12 cellular contexts compared by ENCODE assay signal in the genomic region with DNA sequence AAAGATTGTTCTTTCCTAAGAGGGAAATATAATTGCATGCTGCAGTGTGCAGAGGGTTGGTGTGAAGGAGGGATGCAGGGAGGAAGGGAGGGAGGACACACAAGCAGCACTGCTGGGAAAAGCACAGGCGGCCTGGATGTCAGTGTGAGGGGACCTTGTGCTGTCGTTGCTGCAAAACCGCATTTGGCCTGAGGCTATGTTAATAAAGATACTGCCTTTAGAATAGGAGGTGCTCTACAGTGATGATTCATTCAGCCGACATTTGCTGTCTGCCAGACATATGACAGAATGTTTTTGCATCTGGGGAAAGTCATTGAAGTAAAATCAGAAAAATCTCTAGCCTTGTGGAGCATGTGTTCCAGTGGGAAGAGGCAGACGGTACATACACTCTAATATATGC. TPM values are rescaled to one million over a fixed set of nuclear protein-coding genes. Genes with fewer than 3 reads are reported as not detected.
A peak's percentile ranks its signal among the peaks of the same experiment; 100 is the strongest.
DNase-seq lines count a peak whose midpoint lies in the region; ATAC-seq and TF ChIP-seq lines count a peak whose summit lies in the region.
"Had no signal": no experiment of that assay in that cellular context is flagged by ENCODE, and none has a peak within 500 bp of the region (broad histone marks: within the 10 kb centered on the region; RNA-seq: fewer than 3 reads in every experiment).

No MANE protein-coding gene starts in this region.

- BruUV-seq in PC-9 (replicated peaks; lab: Mats Ljungman, UMichigan) = no TSS peak

- DNase-seq in ELR (ENCODE audit: low read depth) (peak; percentile 91), PC-9 (peak; percentile 42 to 68), mesendoderm (peak; percentile 63), GM10266 (ENCODE audit: extremely low spot score) (no peak), T1000 (lab: John Stamatoyannopoulos, UW) (no peak)
- DNase-seq in CD4-positive, alpha-beta T cell = no peak
- no peak for DNase-seq in activated CD4-positive, alpha-beta T cell treated with anti-CD3 and anti-CD28 coated beads, Interleukin-2, amount 50 U/mL, for 4 hours
- DNase-seq: activated T-cell treated with anti-CD3 and anti-CD28 coated beads, Interleukin-2, amount 50 U/mL, for 1 hour; NCI-H2081 treated with DMSO at 0.1 percent for 48 hours; OCI-M1 had no signal

- TF ChIP-seq CTCF in PC-9 (conservative IDR thresholded peaks at IDR 0.05) = no peak
- TF ChIP-seq CTCF in GM10266 (IDR thresholded peaks at IDR 0.05; ENCODE audit: control insufficient read depth, insufficient read depth, low read depth, missing control alignments) = no peak
- TF ChIP-seq CTCF in CD4-positive, alpha-beta T cell (IDR thresholded peaks at IDR 0.05) = no peak

- no peak overlapping the region for H4K5ac ChIP-seq in mesendoderm (ENCODE audit: low read length)

- H3K9ac ChIP-seq in mesendoderm (ENCODE audit: low read length) = no peak overlapping the region

- no peak overlapping the region for H3K4ac ChIP-seq in mesendoderm (ENCODE audit: low read depth, low read length)

- no peaks in the 10 kb centered on the region for H3K9me3 Mint-ChIP-seq in CD4-positive, alpha-beta T cell

- POLR2A ChIA-PET in PC-9 (lab: Charles Lee; ENCODE audit: unreplicated experiment) = interaction anchor here (0.6 kb wide), 1 partner anchor 1389 kb away, joined by 5 read pairs; no protein-coding TSS in a partner anchor
- POLR2A ChIA-PET in CD4-positive, alpha-beta T cell (lab: Charles Lee) = no interaction called here

- intact Hi-C loops in PC-9 (cut with micrococcal nuclease; ENCODE audit: unreplicated experiment) = no loop called here
- intact Hi-C loops in CD4-positive, alpha-beta T cell (cut with DNase I, micrococcal nuclease) = loop anchor here in 1 of 2 experiments (5.0 kb wide), 1 partner anchor 59 kb away; no protein-coding TSS in a partner anchor

- no peak overlapping the region for H3K4me3 Mint-ChIP-seq in CD4-positive, alpha-beta T cell
- H3K4me3 Mint-ChIP-seq: CD14-positive monocyte had no signal

- WGBS in mesendoderm (ENCODE audit: extremely low coverage, insufficient coverage, low lambda C conversion rate) = no CpG with 5 or more reads among the region's 5 CpGs

- H2AK5ac ChIP-seq in mesendoderm (ENCODE audit: low read length) = no peak overlapping the region

- no peaks in the 10 kb centered on the region for H3K9me2 ChIP-seq in PC-9 (ENCODE audit: insufficient read depth)

- no peak overlapping the region for H2BK5ac ChIP-seq in mesendoderm (ENCODE audit: low read length)

- no peak overlapping the region for H3K27ac ChIP-seq in PC-9
- H3K27ac ChIP-seq in cingulate gyrus (ENCODE audit: low read depth, low read length) = peak overlapping the region; percentile 24
- no peak overlapping the region for H3K27ac ChIP-seq in mesendoderm (ENCODE audit: low read depth, low read length)
- H3K27ac ChIP-seq in CD4-positive, alpha-beta T cell (ENCODE audit: low read depth, low read length) = no peak overlapping the region

- no peak overlapping the region for H4K8ac ChIP-seq in mesendoderm (ENCODE audit: low read depth, low read length)

- no peak overlapping the region for H3K4me3 ChIP-seq in PC-9
- no peak overlapping the region for H3K4me3 ChIP-seq in mesendoderm (ENCODE audit: low read length)

- H2AFZ ChIP-seq in PC-9 = no peak overlapping the region

- H3K4me1 Mint-ChIP-seq in CD4-positive, alpha-beta T cell (ENCODE audit: low read depth) = peaks cover 7% of the 10 kb centered on the region

- H2BK120ac ChIP-seq in mesendoderm (ENCODE audit: low read depth, low read length) = no peak overlapping the region

- no peak overlapping the region for H3K27ac Mint-ChIP-seq in CD4-positive, alpha-beta T cell
- H3K27ac Mint-ChIP-seq: CD14-positive monocyte had no signal

- H3K79me2 ChIP-seq in PC-9 (ENCODE audit: low read depth) (no peaks in the 10 kb centered on the region), mesendoderm (ENCODE audit: control insufficient read depth, insufficient read depth, low read length) (no peaks in the 10 kb centered on the region)

- H3K36me3 Mint-ChIP-seq in CD4-positive, alpha-beta T cell (ENCODE audit: low read depth) = peaks cover 16% of the 10 kb centered on the region

- H3K36me3 ChIP-seq in PC-9 (ENCODE audit: low read depth) = no peaks in the 10 kb centered on the region
- no peaks in the 10 kb centered on the region for H3K36me3 ChIP-seq in mesendoderm (ENCODE audit: control insufficient read depth, insufficient read depth, low read length)

- no peaks in the 10 kb centered on the region for H3K9me3 ChIP-seq in PC-9 (ENCODE audit: insufficient read depth, low read depth)
- no peaks in the 10 kb centered on the region for H3K9me3 ChIP-seq in CD4-positive, alpha-beta T cell (ENCODE audit: control insufficient read depth, low read length)

- no peaks in the 10 kb centered on the region for H3K79me1 ChIP-seq in mesendoderm (ENCODE audit: low read length)

- H3K23ac ChIP-seq in mesendoderm (ENCODE audit: low read length) = no peak overlapping the region

- ATAC-seq in CD4-positive, alpha-beta T cell (ENCODE audit: poor library complexity) = no peak

- no peak overlapping the region for H3K56ac ChIP-seq in mesendoderm (ENCODE audit: low read length)

- no peaks in the 10 kb centered on the region for H3K27me3 Mint-ChIP-seq in CD4-positive, alpha-beta T cell

- H3K27me3 ChIP-seq in PC-9 (ENCODE audit: insufficient read depth, low read depth) = peaks cover 11% of the 10 kb centered on the region
- H3K27me3 ChIP-seq in mesendoderm (ENCODE audit: insufficient read depth, low read length, poor library complexity) = peaks cover 2% of the 10 kb centered on the region
- no peaks in the 10 kb centered on the region for H3K27me3 ChIP-seq in CD4-positive, alpha-beta T cell (ENCODE audit: control insufficient read depth, insufficient read depth, low read length)

- no peaks in the 10 kb centered on the region for H3F3A ChIP-seq in PC-9 (ENCODE audit: insufficient read depth, low read depth)

- H3K4me1 ChIP-seq in PC-9 (replicated peaks; ENCODE audit: insufficient read depth) (peaks cover 11% of the 10 kb centered on the region; the same call in 1 of the 2 replicates), mesendoderm (ENCODE audit: control insufficient read depth, low read depth, low read length) (no peaks in the 10 kb centered on the region)

- H2BK15ac ChIP-seq in mesendoderm (replicated peaks; ENCODE audit: low read depth) = no peak overlapping the region

- H4K20me1 ChIP-seq in PC-9 (ENCODE audit: insufficient read depth) = no peaks in the 10 kb centered on the region

- CTCF ChIA-PET in PC-9 (lab: Charles Lee) = no interaction called here
- CTCF ChIA-PET in CD4-positive, alpha-beta T cell (lab: Charles Lee) = no interaction called here

- H3K18ac ChIP-seq in mesendoderm (ENCODE audit: low read length) = no peak overlapping the region

- H3K4me2 ChIP-seq in PC-9 (no peak overlapping the region), mesendoderm (ENCODE audit: low read length) (no peak overlapping the region)

RNA-seq across cellular contexts. Expression of gene TRIM26, which starts 50.5 kb away (rescaled TPM):
- total RNA-seq in PC-9 (2021) = 45.3 and 53.9 TPM in 2 replicates
- polyA plus RNA-seq in mesendoderm (2013, experiment 1 of 2) = 15.2 TPM
- polyA plus RNA-seq in mesendoderm (2013, experiment 2 of 2) = 16.0 TPM
- 10 to 100 TPM; 42.1 to 44.1 TPM for total RNA-seq in CD4-positive, alpha-beta T cell

Comparison
In these comparisons a context has a peak if more than half of its experiments do, and no peak if none do; other contexts are left out.
1. DNase-seq: peak in ELR (single experiment), PC-9 (2 of 2) and mesendoderm (single experiment); none in GM10266 (single experiment), CD4-positive, alpha-beta T cell (0 of 10), T1000 (single experiment) and activated CD4-positive, alpha-beta T cell treated with anti-CD3 and anti-CD28 coated beads, Interleukin-2, amount 50 U/mL, for 4 hours (0 of 2).